In genomic region chr1:242330865-242331264, GRCh38 we compare ENCODE assay signal across 8 cellular contexts.
A peak's percentile ranks its signal among the peaks of the same experiment; 100 is the strongest.
DNase-seq lines count a peak whose midpoint lies in the region; ATAC-seq, FAIRE-seq and TF ChIP-seq lines count a peak whose summit lies in the region.
"Not testable (repeated sequence)": the region's sequence is repeated elsewhere in the genome, so short reads cannot be mapped to it uniquely, and the experiment has no call there.

No MANE protein-coding gene starts in this region.

- not testable (repeated sequence) for FAIRE-seq in A549 (lab: Jason Lieb, UNC)

- CTCF ChIA-PET in A549 (lab: Yijun Ruan, JAX): not testable (repeated sequence)

- not testable (repeated sequence) for H3K27ac ChIP-seq in A549, foreskin keratinocyte

- not testable (repeated sequence) for H3K4me2 ChIP-seq in A549

- not testable (repeated sequence) for ATAC-seq in A549
- ATAC-seq in GM18870 (IDR thresholded peaks at IDR 0.05; ENCODE audit: unreplicated experiment): peak; percentile 71
- ATAC-seq in GM21367 (IDR thresholded peaks at IDR 0.05; ENCODE audit: unreplicated experiment): peak; percentile 49
- ATAC-seq in HG02973 (IDR thresholded peaks at IDR 0.05; ENCODE audit: unreplicated experiment): peak; percentile 83
- ATAC-seq in HG03354 (IDR thresholded peaks at IDR 0.05; ENCODE audit: poor library complexity, severe bottlenecking, unreplicated experiment): peak; percentile 90
- ATAC-seq in foreskin keratinocyte: peak; percentile 72

- not testable (repeated sequence) for DNase-seq in A549 (ENCODE audit: low read depth in 1 of 2, low spot score in 1 of 2)
- peak; percentile 4 for DNase-seq in NB4 (ENCODE audit: low read depth)
- peak; percentile 7 for DNase-seq in RPMI8226
- peak in 1 of 2 donors; percentile 39 for DNase-seq in foreskin keratinocyte

- not testable (repeated sequence) for H3K9me3 ChIP-seq in A549

- TF ChIP-seq CTCF in A549 (IDR thresholded peaks at IDR 0.05); NB4 (IDR thresholded peaks at IDR 0.05; ENCODE audit: low read depth, low read length); foreskin keratinocyte (conservative IDR thresholded peaks at IDR 0.05): not testable (repeated sequence)

- not testable (repeated sequence) for TF ChIP-seq POLR2A in A549 (IDR thresholded peaks at IDR 0.05; ENCODE audit: low read length); NB4 (IDR thresholded peaks at IDR 0.05; ENCODE audit: extremely low read depth, insufficient read length)

- not testable (repeated sequence) for H3K27me3 ChIP-seq in foreskin keratinocyte

- POLR2A ChIA-PET in A549 (lab: Yijun Ruan, JAX): not testable (repeated sequence)

- not testable (repeated sequence) for H3K4me3 ChIP-seq in A549; NB4 (ENCODE audit: low read depth, low read length)

- H3K4me1 ChIP-seq in A549: peaks cover 13% of the 10 kb centered on the region; the same call in 1 of the 3 replicates
- H3K4me1 ChIP-seq in foreskin keratinocyte: not testable (repeated sequence)

- 84% methylated on average over 5 of the region's 5 CpGs for WGBS in A549 (ENCODE audit: missing lambda C conversion rate)

- TF ChIP-seq EP300 in A549 (IDR thresholded peaks at IDR 0.05): not testable (repeated sequence)

- not testable (repeated sequence) for TF ChIP-seq RAD21 in A549 (conservative IDR thresholded peaks at IDR 0.05 in 1 of 2, IDR thresholded peaks at IDR 0.05 in 1 of 2)

TF ChIP-seq in A549, 52 proteins besides CTCF, POLR2A, EP300 and RAD21:
- TF ChIP-seq MAFK (IDR thresholded peaks at IDR 0.05; ENCODE audit: partially characterized antibody): peak; percentile 90
